ENCODE assay signal across 2 cellular contexts in genomic region chr17:78435330-78436005, GRCh38.
A peak's percentile ranks its signal among the peaks of the same experiment; 100 is the strongest.
TF ChIP-seq lines count a peak whose summit lies in the region.

No MANE protein-coding gene starts in this region.

TF ChIP-seq in HEK293, 187 proteins besides CTCF, POLR2A, EP300 and RAD21:
- no peak for TF ChIP-seq ZFP41 (tag by site-specific recombination; IDR thresholded peaks at IDR 0.05; ENCODE audit: borderline replicate concordance)
- peak; percentile 28; the same call in 1 of the 2 replicates for TF ChIP-seq ZNF600 (tag by site-specific recombination; IDR thresholded peaks at IDR 0.05)

TF ChIP-seq in H1, 55 proteins besides CTCF, POLR2A, EP300 and RAD21:
- TF ChIP-seq SUZ12 (IDR thresholded peaks at IDR 0.05; ENCODE audit: low read length): no peak
- no peak for TF ChIP-seq NRF1 (IDR thresholded peaks at IDR 0.05; ENCODE audit: low read depth, low read length)
- no peak for TF ChIP-seq CHD1 (IDR thresholded peaks at IDR 0.05; ENCODE audit: low read depth, low read length)
- TF ChIP-seq RNF2 (IDR thresholded peaks at IDR 0.05; ENCODE audit: borderline replicate concordance, low read depth, low read length, missing control alignments, poor library complexity, severe bottlenecking): no peak
- TF ChIP-seq POLR2AphosphoS5 (IDR thresholded peaks at IDR 0.05; ENCODE audit: low read depth, low read length): no peak
- no peak for TF ChIP-seq SP4 (IDR thresholded peaks at IDR 0.05; ENCODE audit: low read length)
- TF ChIP-seq FOSL1 (IDR thresholded peaks at IDR 0.05; ENCODE audit: insufficient read depth, low read depth, low read length): no peak
- TF ChIP-seq CEBPB (IDR thresholded peaks at IDR 0.05; ENCODE audit: low read depth, low read length): no peak
- no peak for TF ChIP-seq CREB1 (IDR thresholded peaks at IDR 0.05)
- TF ChIP-seq SIRT6 (IDR thresholded peaks at IDR 0.05; ENCODE audit: low read length): no peak
